ENCODE assay signal across 8 cellular contexts in genomic region chr3:138188013-138188352, GRCh38. TPM values are rescaled to one million over a fixed set of nuclear protein-coding genes. Genes with fewer than 3 reads are reported as not detected.
A peak's percentile ranks its signal among the peaks of the same experiment; 100 is the strongest.
DNase-seq lines count a peak whose midpoint lies in the region; ATAC-seq, FAIRE-seq and TF ChIP-seq lines count a peak whose summit lies in the region.

No MANE protein-coding gene starts in this region.

- DNase-seq in GM12891 (ENCODE audit: insufficient read length, low spot score) (peak; percentile 30), NCI-H1436 (lab: John Stamatoyannopoulos, UW) (no peak)

- H3K36me3 ChIP-seq in KMS-11 (ENCODE audit: insufficient read depth) (no peaks in the 10 kb centered on the region), iPS-18a (ENCODE audit: control insufficient read depth, low read depth, low read length) (peaks cover 6% of the 10 kb centered on the region)

- no peak for TF ChIP-seq CTCF in KMS-11 (conservative IDR thresholded peaks at IDR 0.05; ENCODE audit: low read depth, low read length)

- H3K4me3 Mint-ChIP-seq in stimulated activated naive CD8-positive, alpha-beta T cell treated with anti-CD3 and anti-CD28 coated beads, Interleukin-15, Interleukin-2, amounts not matched to agents 100 ng/mL and 50 ng/mL, for 24 hours, result peak overlapping the region; percentile 93

- peak overlapping the region; percentile 96 for H3K27ac Mint-ChIP-seq in stimulated activated naive CD8-positive, alpha-beta T cell treated with anti-CD3 and anti-CD28 coated beads, Interleukin-15, Interleukin-2, amounts not matched to agents 100 ng/mL and 50 ng/mL, for 24 hours

- peaks cover 43% of the 10 kb centered on the region for H3K4me1 Mint-ChIP-seq in stimulated activated naive CD8-positive, alpha-beta T cell treated with anti-CD3 and anti-CD28 coated beads, Interleukin-15, Interleukin-2, amounts not matched to agents 100 ng/mL and 50 ng/mL, for 24 hours (ENCODE audit: low read depth)

- H3K9me3 Mint-ChIP-seq in stimulated activated naive CD8-positive, alpha-beta T cell treated with anti-CD3 and anti-CD28 coated beads, Interleukin-15, Interleukin-2, amounts not matched to agents 100 ng/mL and 50 ng/mL, for 24 hours, result no peaks in the 10 kb centered on the region

- H3K9me3 ChIP-seq in iPS-18a (ENCODE audit: control insufficient read depth, low read depth, low read length), result no peaks in the 10 kb centered on the region

- H2AFZ ChIP-seq in KMS-11 (ENCODE audit: low read depth), result peak overlapping the region; percentile 77

- H3K4me1 ChIP-seq in KMS-11 (ENCODE audit: low read depth, poor library complexity, severe bottlenecking) (peaks cover 18% of the 10 kb centered on the region), iPS-18a (ENCODE audit: control insufficient read depth, low read depth, low read length) (peaks cover 7% of the 10 kb centered on the region)

- peak overlapping the region; percentile 64 for H3K4me2 ChIP-seq in KMS-11

- H3K79me2 ChIP-seq in KMS-11 (ENCODE audit: insufficient read depth, low read depth), result peaks cover 51% of the 10 kb centered on the region

- peak overlapping the region; percentile 89 for H3K4me3 ChIP-seq in KMS-11 (IDR thresholded peaks at IDR 0.05; ENCODE audit: insufficient read depth, low read depth, low read length)
- peak overlapping the region; percentile 90 for H3K4me3 ChIP-seq in iPS-18a (ENCODE audit: low read length)

- TF ChIP-seq POLR2A in GM12891 (IDR thresholded peaks at IDR 0.05; ENCODE audit: low read depth, low read length), result no peak

- peaks cover 23% of the 10 kb centered on the region for H3K36me3 Mint-ChIP-seq in stimulated activated naive CD8-positive, alpha-beta T cell treated with anti-CD3 and anti-CD28 coated beads, Interleukin-15, Interleukin-2, amounts not matched to agents 100 ng/mL and 50 ng/mL, for 24 hours (ENCODE audit: low read depth)

- H3K27ac ChIP-seq in KMS-11 (peak overlapping the region; percentile 58), angular gyrus (ENCODE audit: low read depth, low read length) (peak overlapping the region; percentile 96), iPS-18a (ENCODE audit: low read length) (peak overlapping the region; percentile 6)

- no peak for FAIRE-seq in GM12891 (lab: Jason Lieb, UNC)

- peak overlapping the region; percentile 86 for H3K9ac ChIP-seq in KMS-11
- peak overlapping the region; percentile 98 for H3K9ac ChIP-seq in iPS-18a (ENCODE audit: low read length)

- no peaks in the 10 kb centered on the region for H4K20me1 ChIP-seq in KMS-11 (ENCODE audit: insufficient read depth)

- ATAC-seq in HG02884 (IDR thresholded peaks at IDR 0.05; ENCODE audit: unreplicated experiment) (no peak), HG03439 (IDR thresholded peaks at IDR 0.05; ENCODE audit: unreplicated experiment) (no peak)

- no peaks in the 10 kb centered on the region for H3K27me3 ChIP-seq in KMS-11 (ENCODE audit: insufficient read depth, low read depth)
- H3K27me3 ChIP-seq in iPS-18a (ENCODE audit: control insufficient read depth, insufficient read depth, low read length), result peaks cover 21% of the 10 kb centered on the region

- H3K27me3 Mint-ChIP-seq in stimulated activated naive CD8-positive, alpha-beta T cell treated with anti-CD3 and anti-CD28 coated beads, Interleukin-15, Interleukin-2, amounts not matched to agents 100 ng/mL and 50 ng/mL, for 24 hours, result no peaks in the 10 kb centered on the region

TF ChIP-seq in GM12891, 5 proteins besides CTCF, POLR2A, EP300 and RAD21:
- no peak for TF ChIP-seq PAX5 (IDR thresholded peaks at IDR 0.05; ENCODE audit: insufficient read depth, low read length, severe bottlenecking)
- no peak for TF ChIP-seq SPI1 (IDR thresholded peaks at IDR 0.05; ENCODE audit: low read depth, low read length)
- no peak for TF ChIP-seq TAF1 (IDR thresholded peaks at IDR 0.05; ENCODE audit: low read depth, low read length)
- no peak for TF ChIP-seq POLR2AphosphoS5 (IDR thresholded peaks at IDR 0.05; ENCODE audit: low read depth, low read length)
- no peak for TF ChIP-seq POU2F2 (IDR thresholded peaks at IDR 0.05; ENCODE audit: low read depth, low read length)
TF ChIP-seq in GM12891: peak in this region for 0.

RNA-seq across cellular contexts. Expression of gene ARMC8, which starts 0.9 kb away (rescaled TPM):
- polyA plus RNA-seq in GM12891 (2012; ENCODE audit: low read depth, missing spikeins), result 16.1 TPM

RNA-seq across cellular contexts. Expression of gene DBR1, which starts 13.3 kb away (rescaled TPM):
- polyA plus RNA-seq in GM12891 (2012; ENCODE audit: low read depth, missing spikeins), result 7.2 TPM

RNA-seq across cellular contexts. Expression of gene A4GNT, which starts 55.8 kb away (rescaled TPM):
- polyA plus RNA-seq in GM12891 (2012; ENCODE audit: low read depth, missing spikeins), result not detected

Comparison
In these comparisons a context has a peak if more than half of its experiments do, and no peak if none do; other contexts are left out.
1. H3K27ac ChIP-seq: peak in every context shown above with its lines; median percentile 96 in angular gyrus; 58 in KMS-11; 6 in iPS-18a.